Comparison of ENCODE assay signal across 19 cellular contexts in the genomic region with DNA sequence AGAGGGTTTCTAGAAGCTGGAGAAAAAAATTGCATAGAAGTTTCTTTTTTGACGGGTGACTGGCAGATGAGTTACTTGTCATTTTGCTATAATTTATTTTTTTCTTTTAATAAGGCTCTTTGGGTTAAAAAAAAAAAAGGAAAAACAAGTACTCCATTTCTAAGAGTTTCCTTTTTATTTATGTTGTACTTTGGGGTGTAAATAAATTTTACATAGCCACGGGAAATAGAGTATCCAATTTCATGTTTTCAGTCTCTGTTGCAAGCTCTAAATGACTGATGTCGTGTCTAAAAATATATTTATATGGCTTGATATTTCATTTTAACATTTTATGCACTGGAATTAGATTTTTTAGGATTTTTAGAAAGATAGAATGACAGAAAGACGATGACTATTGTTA. TPM values are rescaled to one million over a fixed set of nuclear protein-coding genes. Genes with fewer than 3 reads are reported as not detected.
"Had no signal": no experiment of that assay in that cellular context is flagged by ENCODE, and none has a peak within 500 bp of the region (broad histone marks: within the 10 kb centered on the region; RNA-seq: fewer than 3 reads in every experiment).

No MANE protein-coding gene starts in this region.

- H3K9me3 Mint-ChIP-seq: activated CD4-positive, alpha-beta T cell treated with anti-CD3 and anti-CD28 coated beads, Interleukin-2, amount 10 ng/mL, durations not matched to agents 7 days and 5 days; dendritic cell treated with granulocyte-macrophage colony-stimulating factor and Interleukin-4, amounts not matched to agents 40 ng/mL and 50 ng/mL, for 4 days; mesothelial cell of epicardium; stimulated activated naive B cell treated with anti-CD40 and anti-IgM and Interleukin-4, amounts not matched to agents 10 μg/mL and 1 μg/mL and 100 μg/mL, for 72 hours had no signal

- H3K36me3 ChIP-seq: heart right ventricle, pancreas, tibial nerve had no signal

- H3K4me3 ChIP-seq: lung, pancreas, tibial nerve had no signal

- DNase-seq: activated CD4-positive, alpha-beta T cell treated with anti-CD3 and anti-CD28 coated beads, Interleukin-2, amount 10 ng/mL, durations not matched to agents 7 days and 5 days; activated CD4-positive, CD25-positive, alpha-beta regulatory T cell; activated CD8-positive, alpha-beta memory T cell treated with anti-CD3 and anti-CD28 coated beads for 24 hours; activated naive CD4-positive, alpha-beta T cell treated with Interleukin-2 at 50 U/mL for 16 hours; anterior cingulate cortex; cerebellar nuclear complex; effector memory CD4-positive, alpha-beta T cell; foreskin melanocyte; heart right ventricle; left cardiac atrium; pancreas; stimulated activated CD4-positive, alpha-beta T cell treated with anti-CD3 and anti-CD28 coated beads, Interleukin-15, amount 100 ng/mL, for 24 hours; stimulated activated CD4-positive, alpha-beta T cell treated with anti-CD3 and anti-CD28 coated beads, Interleukin-4, amount 100 ng/mL, for 1 hour; stimulated activated naive B cell treated with anti-CD40 and anti-IgM and Interleukin-4, amounts not matched to agents 10 μg/mL and 1 μg/mL and 100 μg/mL, for 72 hours had no signal

- H3K4me3 Mint-ChIP-seq: activated CD4-positive, alpha-beta T cell treated with anti-CD3 and anti-CD28 coated beads, Interleukin-2, amount 10 ng/mL, durations not matched to agents 7 days and 5 days; dendritic cell treated with granulocyte-macrophage colony-stimulating factor and Interleukin-4, amounts not matched to agents 40 ng/mL and 50 ng/mL, for 4 days; mesothelial cell of epicardium; stimulated activated naive B cell treated with anti-CD40 and anti-IgM and Interleukin-4, amounts not matched to agents 10 μg/mL and 1 μg/mL and 100 μg/mL, for 72 hours had no signal

- ATAC-seq: heart right ventricle; left cardiac atrium; pancreas; stimulated activated naive B cell treated with anti-CD40 and anti-IgM and Interleukin-4, amounts not matched to agents 10 μg/mL and 1 μg/mL and 100 μg/mL, for 72 hours had no signal

- H3K9me3 ChIP-seq: heart right ventricle, pancreas, tibial nerve had no signal

- H3K36me3 Mint-ChIP-seq: mesothelial cell of epicardium; stimulated activated naive B cell treated with anti-CD40 and anti-IgM and Interleukin-4, amounts not matched to agents 10 μg/mL and 1 μg/mL and 100 μg/mL, for 72 hours had no signal

- H3K27ac ChIP-seq: pancreas, tibial nerve had no signal

- H3K27ac Mint-ChIP-seq: activated CD4-positive, alpha-beta T cell treated with anti-CD3 and anti-CD28 coated beads, Interleukin-2, amount 10 ng/mL, durations not matched to agents 7 days and 5 days; dendritic cell treated with granulocyte-macrophage colony-stimulating factor and Interleukin-4, amounts not matched to agents 40 ng/mL and 50 ng/mL, for 4 days; mesothelial cell of epicardium; stimulated activated naive B cell treated with anti-CD40 and anti-IgM and Interleukin-4, amounts not matched to agents 10 μg/mL and 1 μg/mL and 100 μg/mL, for 72 hours had no signal

RNA-seq across cellular contexts. Expression of gene EYA4, which starts 3.3 kb away (rescaled TPM):
- total RNA-seq: activated CD4-positive, alpha-beta T cell treated with anti-CD3 and anti-CD28 coated beads, Interleukin-2, amount 10 ng/mL, durations not matched to agents 7 days and 5 days; T-helper 2 cell treated with Interferon-gamma antibody and Interleukin-4, amounts not matched to agents 100 ng/mL and 5 ng/mL, for 36 hours had no signal
